Comparison of ENCODE assay signal across 17 cellular contexts in genomic region chr7:13047061-13047460, GRCh38.
A peak's percentile ranks its signal among the peaks of the same experiment; 100 is the strongest.
DNase-seq lines count a peak whose midpoint lies in the region; ATAC-seq and TF ChIP-seq lines count a peak whose summit lies in the region.
"Had no signal": no experiment of that assay in that cellular context is flagged by ENCODE, and none has a peak within 500 bp of the region (broad histone marks: within the 10 kb centered on the region; RNA-seq: fewer than 3 reads in every experiment).

No MANE protein-coding gene starts in this region.

- intact Hi-C loops in ascending aorta (cut with DNase I): no loop called here

- no peaks in the 10 kb centered on the region for H3K9me3 Mint-ChIP-seq in GM23338
- no peaks in the 10 kb centered on the region for H3K9me3 Mint-ChIP-seq in endodermal cell
- no peaks in the 10 kb centered on the region for H3K9me3 Mint-ChIP-seq in activated naive CD8-positive, alpha-beta T cell treated with anti-CD3 and anti-CD28 coated beads for 36 hours

- H3K36me3 Mint-ChIP-seq in GM23338 (ENCODE audit: low read depth) (no peaks in the 10 kb centered on the region), endodermal cell (ENCODE audit: low read depth) (no peaks in the 10 kb centered on the region)
- H3K36me3 Mint-ChIP-seq in activated naive CD8-positive, alpha-beta T cell treated with anti-CD3 and anti-CD28 coated beads for 36 hours: no peaks in the 10 kb centered on the region

- H3K36me3 ChIP-seq in GM23338 (ENCODE audit: insufficient read depth) (no peaks in the 10 kb centered on the region), endodermal cell (ENCODE audit: control insufficient read depth, insufficient read depth, low read length) (no peaks in the 10 kb centered on the region), ascending aorta (no peaks in the 10 kb centered on the region)

- no peak overlapping the region for H3K9ac ChIP-seq in endodermal cell (ENCODE audit: extremely low read depth, low read length, poor library complexity, severe bottlenecking)

- ATAC-seq in GM18511 (IDR thresholded peaks at IDR 0.05; ENCODE audit: unreplicated experiment) (peak; percentile 61), GM23338 (peak; percentile 59), HG03159 (IDR thresholded peaks at IDR 0.05; ENCODE audit: unreplicated experiment) (peak; percentile 74), GM21737 (IDR thresholded peaks at IDR 0.05; ENCODE audit: unreplicated experiment) (no peak)
- ATAC-seq: Right ventricle myocardium inferior, sciatic nerve had no signal

- no peaks in the 10 kb centered on the region for H4K20me1 ChIP-seq in GM23338 (replicated peaks; ENCODE audit: insufficient read depth)

- TF ChIP-seq CTCF in GM23338 (conservative IDR thresholded peaks at IDR 0.05; ENCODE audit: low read depth in 2 of 2) (peak; percentile 41 to 43), endodermal cell (conservative IDR thresholded peaks at IDR 0.05) (peak; percentile 54), ascending aorta (IDR thresholded peaks at IDR 0.05) (no peak)

- H3K4me1 Mint-ChIP-seq in GM23338: peaks cover 3% of the 10 kb centered on the region; the same call in 2 of the 3 replicates
- peaks cover 9% of the 10 kb centered on the region for H3K4me1 Mint-ChIP-seq in endodermal cell
- no peaks in the 10 kb centered on the region for H3K4me1 Mint-ChIP-seq in activated naive CD8-positive, alpha-beta T cell treated with anti-CD3 and anti-CD28 coated beads for 36 hours

- H3F3A ChIP-seq in GM23338 (replicated peaks; ENCODE audit: low read depth): no peaks in the 10 kb centered on the region

- H3K79me2 ChIP-seq in GM23338 (replicated peaks; ENCODE audit: insufficient read depth): no peaks in the 10 kb centered on the region

- H3K9me3 ChIP-seq in endodermal cell (ENCODE audit: control insufficient read depth, low read length) (no peaks in the 10 kb centered on the region), ascending aorta (no peaks in the 10 kb centered on the region)

- H3K9me2 ChIP-seq in GM23338 (ENCODE audit: insufficient read depth): no peaks in the 10 kb centered on the region

- H2AFZ ChIP-seq in GM23338: no peak overlapping the region; the same call in 1 of the 2 replicates

- H3K27ac ChIP-seq in GM23338 (ENCODE audit: low read depth) (no peak overlapping the region), endodermal cell (ENCODE audit: low read depth, low read length) (no peak overlapping the region), ascending aorta (no peak overlapping the region)

- H3K27me3 Mint-ChIP-seq in GM23338 (ENCODE audit: insufficient read depth, low read depth, poor library complexity) (no peaks in the 10 kb centered on the region), endodermal cell (ENCODE audit: insufficient read depth) (no peaks in the 10 kb centered on the region)
- peaks cover 5% of the 10 kb centered on the region for H3K27me3 Mint-ChIP-seq in activated naive CD8-positive, alpha-beta T cell treated with anti-CD3 and anti-CD28 coated beads for 36 hours

- H3K27me3 ChIP-seq in GM23338 (ENCODE audit: insufficient read depth) (no peaks in the 10 kb centered on the region), endodermal cell (ENCODE audit: control insufficient read depth, insufficient read depth, low read length, poor library complexity, severe bottlenecking) (no peaks in the 10 kb centered on the region), ascending aorta (no peaks in the 10 kb centered on the region)

- DNase-seq in GM23338 (ENCODE audit: low spot score): peak; percentile 10
- no peak for DNase-seq in endodermal cell
- no peak for DNase-seq in ascending aorta (ENCODE audit: low spot score in 2 of 2)
- no peak for DNase-seq in activated naive CD8-positive, alpha-beta T cell treated with anti-CD3 and anti-CD28 coated beads for 36 hours
- no peak for DNase-seq in germinal center (ENCODE audit: low spot score)
- DNase-seq: activated CD8-positive, alpha-beta memory T cell treated with anti-CD3 and anti-CD28 coated beads, Interleukin-2, amount 50 U/mL, for 4 hours; aorta; COR-L47; foreskin fibroblast; NCI-H1694; nucleus accumbens; stimulated activated CD4-positive, alpha-beta T cell treated with anti-CD3 and anti-CD28 coated beads, Interleukin-1b, Interleukin-23, amount 100 ng/mL, for 48 hours had no signal

- no peak overlapping the region for H3K4me2 ChIP-seq in GM23338

- no peak overlapping the region for H3K4me3 Mint-ChIP-seq in GM23338
- H3K4me3 Mint-ChIP-seq in endodermal cell: no peak overlapping the region
- no peak overlapping the region for H3K4me3 Mint-ChIP-seq in activated naive CD8-positive, alpha-beta T cell treated with anti-CD3 and anti-CD28 coated beads for 36 hours

- 85 to 92% methylated on average over 3 to 4 of the region's 4 CpGs for WGBS in endodermal cell (ENCODE audit: insufficient coverage in 1 of 2, insufficient read length in 1 of 2), 2 experiments

- H3K4me1 ChIP-seq in GM23338 (ENCODE audit: insufficient read depth) (no peaks in the 10 kb centered on the region), endodermal cell (ENCODE audit: control insufficient read depth, insufficient read depth, low read length) (no peaks in the 10 kb centered on the region), ascending aorta (no peaks in the 10 kb centered on the region)

- H3K4me3 ChIP-seq in GM23338 (no peak overlapping the region), endodermal cell (ENCODE audit: low read length) (no peak overlapping the region), ascending aorta (no peak overlapping the region)

- no peak overlapping the region for H3K27ac Mint-ChIP-seq in GM23338
- no peak overlapping the region for H3K27ac Mint-ChIP-seq in endodermal cell
- H3K27ac Mint-ChIP-seq in activated naive CD8-positive, alpha-beta T cell treated with anti-CD3 and anti-CD28 coated beads for 36 hours: no peak overlapping the region

TF ChIP-seq in GM23338, 12 proteins besides CTCF, POLR2A, EP300 and RAD21:
- no peak for TF ChIP-seq POLR2AphosphoS5 (IDR thresholded peaks at IDR 0.05; ENCODE audit: low read depth)
- TF ChIP-seq REST (IDR thresholded peaks at IDR 0.05; ENCODE audit: unreplicated experiment): no peak
TF ChIP-seq in GM23338: peak in this region for 0.

Comparison
In these comparisons a context has a peak if more than half of its experiments do, and no peak if none do; other contexts are left out.
1. CTCF ChIP-seq: peak in GM23338 (2 of 2) and endodermal cell (single experiment); none in ascending aorta (0 of 3).